ENCODE assay signal across 1 cellular context in genomic region chr4:82746705-82747567, GRCh38.
TF ChIP-seq lines count a peak whose summit lies in the region.

No MANE protein-coding gene starts in this region.

TF ChIP-seq in HepG2, 621 proteins besides CTCF, POLR2A, EP300 and RAD21 (continued from another document and continues in another):
- TF ChIP-seq, protein P1, sequence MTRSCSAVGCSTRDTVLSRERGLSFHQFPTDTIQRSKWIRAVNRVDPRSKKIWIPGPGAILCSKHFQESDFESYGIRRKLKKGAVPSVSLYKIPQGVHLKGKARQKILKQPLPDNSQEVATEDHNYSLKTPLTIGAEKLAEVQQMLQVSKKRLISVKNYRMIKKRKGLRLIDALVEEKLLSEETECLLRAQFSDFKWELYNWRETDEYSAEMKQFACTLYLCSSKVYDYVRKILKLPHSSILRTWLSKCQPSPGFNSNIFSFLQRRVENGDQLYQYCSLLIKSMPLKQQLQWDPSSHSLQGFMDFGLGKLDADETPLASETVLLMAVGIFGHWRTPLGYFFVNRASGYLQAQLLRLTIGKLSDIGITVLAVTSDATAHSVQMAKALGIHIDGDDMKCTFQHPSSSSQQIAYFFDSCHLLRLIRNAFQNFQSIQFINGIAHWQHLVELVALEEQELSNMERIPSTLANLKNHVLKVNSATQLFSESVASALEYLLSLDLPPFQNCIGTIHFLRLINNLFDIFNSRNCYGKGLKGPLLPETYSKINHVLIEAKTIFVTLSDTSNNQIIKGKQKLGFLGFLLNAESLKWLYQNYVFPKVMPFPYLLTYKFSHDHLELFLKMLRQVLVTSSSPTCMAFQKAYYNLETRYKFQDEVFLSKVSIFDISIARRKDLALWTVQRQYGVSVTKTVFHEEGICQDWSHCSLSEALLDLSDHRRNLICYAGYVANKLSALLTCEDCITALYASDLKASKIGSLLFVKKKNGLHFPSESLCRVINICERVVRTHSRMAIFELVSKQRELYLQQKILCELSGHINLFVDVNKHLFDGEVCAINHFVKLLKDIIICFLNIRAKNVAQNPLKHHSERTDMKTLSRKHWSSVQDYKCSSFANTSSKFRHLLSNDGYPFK (CRISPR knock-in tag; IDR thresholded peaks at IDR 0.05; ENCODE audit: borderline replicate concordance): no peak
- TF ChIP-seq FOSL2 (CRISPR knock-in tag; IDR thresholded peaks at IDR 0.05) (no peak), ZNF883 (CRISPR knock-in tag; IDR thresholded peaks at IDR 0.05; ENCODE audit: not compliant biosample characterization) (no peak), CCDC6 (CRISPR knock-in tag; IDR thresholded peaks at IDR 0.05) (no peak), ZNF484 (CRISPR knock-in tag; IDR thresholded peaks at IDR 0.05; ENCODE audit: borderline replicate concordance, low read depth) (no peak), KLF9 (CRISPR knock-in tag; IDR thresholded peaks at IDR 0.05; ENCODE audit: low read depth) (no peak), KLF15 (CRISPR knock-in tag; IDR thresholded peaks at IDR 0.05; ENCODE audit: borderline replicate concordance) (no peak), ZNF841 (CRISPR knock-in tag; IDR thresholded peaks at IDR 0.05; ENCODE audit: borderline replicate concordance) (no peak), RFX5 (IDR thresholded peaks at IDR 0.05; ENCODE audit: low read depth, low read length) (no peak), TEAD3 (CRISPR knock-in tag; optimal IDR thresholded peaks at IDR 0.05; ENCODE audit: borderline replicate concordance) (no peak), MYC (CRISPR knock-in tag; IDR thresholded peaks at IDR 0.05; ENCODE audit: borderline replicate concordance) (no peak), ZNF292 (CRISPR knock-in tag; IDR thresholded peaks at IDR 0.05; ENCODE audit: borderline replicate concordance, low read depth) (no peak), ZSCAN21 (CRISPR knock-in tag; IDR thresholded peaks at IDR 0.05; ENCODE audit: borderline replicate concordance) (no peak), ZMYM2 (CRISPR knock-in tag; IDR thresholded peaks at IDR 0.05) (no peak), ZNF142 (CRISPR knock-in tag; IDR thresholded peaks at IDR 0.05) (no peak), ZFP82 (CRISPR knock-in tag; IDR thresholded peaks at IDR 0.05; ENCODE audit: borderline replicate concordance) (no peak), NFE2L1 (CRISPR knock-in tag; IDR thresholded peaks at IDR 0.05; ENCODE audit: borderline replicate concordance) (no peak), KLF13 (CRISPR knock-in tag; IDR thresholded peaks at IDR 0.05) (no peak), SP5 (CRISPR knock-in tag; IDR thresholded peaks at IDR 0.05; ENCODE audit: borderline replicate concordance, low read depth) (no peak), SRSF1 (optimal IDR thresholded peaks at IDR 0.05; ENCODE audit: low read depth, low read length) (no peak), ELF1 (CRISPR knock-in tag; IDR thresholded peaks at IDR 0.05) (no peak), ZNF569 (CRISPR knock-in tag; IDR thresholded peaks at IDR 0.05; ENCODE audit: borderline replicate concordance) (no peak), HIC2 (CRISPR knock-in tag; IDR thresholded peaks at IDR 0.05; ENCODE audit: low read depth) (no peak), ZNF234 (CRISPR knock-in tag; conservative IDR thresholded peaks at IDR 0.05) (no peak), FIP1L1 (IDR thresholded peaks at IDR 0.05; ENCODE audit: borderline replicate concordance, insufficient read depth, low read depth, low read length) (no peak), KDM5A (IDR thresholded peaks at IDR 0.05; ENCODE audit: borderline replicate concordance, low read length) (no peak), ZNF230 (CRISPR knock-in tag; IDR thresholded peaks at IDR 0.05) (no peak), YY1 (IDR thresholded peaks at IDR 0.05; ENCODE audit: insufficient read depth, insufficient replicate concordance, low read depth, low read length) (peak; percentile 53), ZNF850 (CRISPR knock-in tag; conservative IDR thresholded peaks at IDR 0.05) (no peak), ZNF777 (CRISPR knock-in tag; IDR thresholded peaks at IDR 0.05) (no peak), ZXDC (CRISPR knock-in tag; IDR thresholded peaks at IDR 0.05) (no peak), ZNF749 (CRISPR knock-in tag; IDR thresholded peaks at IDR 0.05; ENCODE audit: borderline replicate concordance) (no peak), ARNT (IDR thresholded peaks at IDR 0.05) (no peak), MEIS2 (CRISPR knock-in tag; IDR thresholded peaks at IDR 0.05) (no peak), ZNF629 (CRISPR knock-in tag; conservative IDR thresholded peaks at IDR 0.05) (no peak), RELA (CRISPR knock-in tag; IDR thresholded peaks at IDR 0.05) (no peak), HMGXB4 (CRISPR knock-in tag; IDR thresholded peaks at IDR 0.05; ENCODE audit: borderline replicate concordance in 1 of 2, low read depth in 1 of 2) (no peak), MIER3 (CRISPR knock-in tag; IDR thresholded peaks at IDR 0.05; ENCODE audit: borderline replicate concordance) (no peak), ZNF546 (CRISPR knock-in tag; conservative IDR thresholded peaks at IDR 0.05) (no peak), ZNF616 (CRISPR knock-in tag; IDR thresholded peaks at IDR 0.05; ENCODE audit: low read depth) (no peak), NBN (conservative IDR thresholded peaks at IDR 0.05) (no peak), ZNF7 (CRISPR knock-in tag; IDR thresholded peaks at IDR 0.05) (peak; percentile 67; the same call in 1 of the 2 replicates)
- TF ChIP-seq, protein P2, sequence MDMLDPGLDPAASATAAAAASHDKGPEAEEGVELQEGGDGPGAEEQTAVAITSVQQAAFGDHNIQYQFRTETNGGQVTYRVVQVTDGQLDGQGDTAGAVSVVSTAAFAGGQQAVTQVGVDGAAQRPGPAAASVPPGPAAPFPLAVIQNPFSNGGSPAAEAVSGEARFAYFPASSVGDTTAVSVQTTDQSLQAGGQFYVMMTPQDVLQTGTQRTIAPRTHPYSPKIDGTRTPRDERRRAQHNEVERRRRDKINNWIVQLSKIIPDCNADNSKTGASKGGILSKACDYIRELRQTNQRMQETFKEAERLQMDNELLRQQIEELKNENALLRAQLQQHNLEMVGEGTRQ (IDR thresholded peaks at IDR 0.05; ENCODE audit: low read depth, low read length): no peak
- TF ChIP-seq, protein P2 (CRISPR knock-in tag; IDR thresholded peaks at IDR 0.05; ENCODE audit: borderline replicate concordance): no peak
- TF ChIP-seq, protein P3, sequence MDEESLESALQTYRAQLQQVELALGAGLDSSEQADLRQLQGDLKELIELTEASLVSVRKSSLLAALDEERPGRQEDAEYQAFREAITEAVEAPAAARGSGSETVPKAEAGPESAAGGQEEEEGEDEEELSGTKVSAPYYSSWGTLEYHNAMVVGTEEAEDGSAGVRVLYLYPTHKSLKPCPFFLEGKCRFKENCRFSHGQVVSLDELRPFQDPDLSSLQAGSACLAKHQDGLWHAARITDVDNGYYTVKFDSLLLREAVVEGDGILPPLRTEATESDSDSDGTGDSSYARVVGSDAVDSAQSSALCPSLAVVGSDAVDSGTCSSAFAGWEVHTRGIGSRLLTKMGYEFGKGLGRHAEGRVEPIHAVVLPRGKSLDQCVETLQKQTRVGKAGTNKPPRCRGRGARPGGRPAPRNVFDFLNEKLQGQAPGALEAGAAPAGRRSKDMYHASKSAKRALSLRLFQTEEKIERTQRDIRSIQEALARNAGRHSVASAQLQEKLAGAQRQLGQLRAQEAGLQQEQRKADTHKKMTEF (CRISPR knock-in tag; IDR thresholded peaks at IDR 0.05): no peak
- TF ChIP-seq, protein P4, sequence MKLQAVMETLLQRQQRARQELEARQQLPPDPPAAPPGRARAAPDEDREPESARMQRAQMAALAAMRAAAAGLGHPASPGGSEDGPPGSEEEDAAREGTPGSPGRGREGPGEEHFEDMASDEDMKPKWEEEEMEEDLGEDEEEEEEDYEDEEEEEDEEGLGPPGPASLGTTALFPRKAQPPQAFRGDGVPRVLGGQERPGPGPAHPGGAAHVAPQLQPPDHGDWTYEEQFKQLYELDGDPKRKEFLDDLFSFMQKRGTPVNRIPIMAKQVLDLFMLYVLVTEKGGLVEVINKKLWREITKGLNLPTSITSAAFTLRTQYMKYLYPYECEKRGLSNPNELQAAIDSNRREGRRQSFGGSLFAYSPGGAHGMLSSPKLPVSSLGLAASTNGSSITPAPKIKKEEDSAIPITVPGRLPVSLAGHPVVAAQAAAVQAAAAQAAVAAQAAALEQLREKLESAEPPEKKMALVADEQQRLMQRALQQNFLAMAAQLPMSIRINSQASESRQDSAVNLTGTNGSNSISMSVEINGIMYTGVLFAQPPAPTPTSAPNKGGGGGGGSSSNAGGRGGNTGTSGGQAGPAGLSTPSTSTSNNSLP (IDR thresholded peaks at IDR 0.05; ENCODE audit: low read depth, low read length): no peak
